In the genomic region with DNA sequence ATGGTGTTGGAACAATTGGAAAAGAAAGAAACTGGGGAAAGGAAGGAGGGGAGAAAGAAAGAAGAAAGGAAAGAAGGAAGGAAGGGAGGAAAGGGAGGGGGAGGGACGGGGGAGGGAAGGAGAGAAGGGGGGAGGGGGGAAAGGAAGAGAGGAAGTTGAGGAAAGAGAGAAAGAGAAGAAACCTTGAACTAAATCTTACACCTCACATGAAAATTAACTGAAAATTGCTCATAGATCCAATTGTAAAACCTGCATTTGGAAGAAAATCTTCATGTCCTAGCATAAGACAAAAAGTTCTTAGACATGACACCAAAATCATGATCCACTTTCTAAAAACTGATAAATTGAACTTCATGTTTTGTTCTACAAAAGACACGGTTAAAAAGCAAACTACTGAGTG, we compare ENCODE assay signal across 30 cellular contexts.
DNase-seq lines count a peak whose midpoint lies in the region; ATAC-seq, FAIRE-seq and TF ChIP-seq lines count a peak whose summit lies in the region.
"Had no signal": no experiment of that assay in that cellular context is flagged by ENCODE, and none has a peak within 500 bp of the region (broad histone marks: within the 10 kb centered on the region; RNA-seq: fewer than 3 reads in every experiment).

No MANE protein-coding gene starts in this region.

- no peaks in the 10 kb centered on the region for H3K9me1 ChIP-seq in K562 (ENCODE audit: control insufficient read depth, insufficient read depth, low read length)

- POLR2A ChIA-PET in HepG2 (lab: Yijun Ruan, JAX) = no interaction called here
- POLR2A ChIA-PET in K562 (lab: Yijun Ruan, JAX) = no interaction called here

- H2AFZ ChIP-seq in HepG2 (ENCODE audit: low read length) (no peak overlapping the region), K562 (ENCODE audit: low read depth, low read length) (no peak overlapping the region)

- CTCF ChIA-PET in HepG2 (lab: Yijun Ruan, JAX; ENCODE audit: low intra/inter-chr PET ratio, low total read pairs) (no interaction called here), K562 (lab: Yijun Ruan, JAX; ENCODE audit: low intra/inter-chr PET ratio) (no interaction called here)

- WGBS in HepG2 (ENCODE audit: low lambda C conversion rate) = 92% methylated on average over 2 of the region's 2 CpGs
- WGBS in right lobe of liver (ENCODE audit: insufficient coverage, low coverage, low lambda C conversion rate, missing lambda C conversion rate) = 60% methylated on average over 2 of the region's 2 CpGs
- 7% methylated on average over 1 of the region's 2 CpGs for WGBS in K562 (ENCODE audit: insufficient coverage, low coverage, missing lambda C conversion rate)

- TF ChIP-seq POLR2A in HepG2 (IDR thresholded peaks at IDR 0.05; ENCODE audit: insufficient read depth in 1 of 2, low read depth in 2 of 2, low read length in 2 of 2) (no peak), right lobe of liver (IDR thresholded peaks at IDR 0.05) (no peak), K562 (conservative IDR thresholded peaks at IDR 0.05) (no peak)

- intact Hi-C loops in HepG2 (cut with micrococcal nuclease; ENCODE audit: unreplicated experiment) = no loop called here
- intact Hi-C loops in right lobe of liver (cut with DNase I) = no loop called here
- intact Hi-C loops in K562 (cut with micrococcal nuclease) = no loop called here

- H3K4me1 ChIP-seq in HepG2 (ENCODE audit: insufficient read depth, low read length) = no peaks in the 10 kb centered on the region
- H3K4me1 ChIP-seq in right lobe of liver = no peaks in the 10 kb centered on the region
- H3K4me1 ChIP-seq in K562 (replicated peaks in 1 of 2; ENCODE audit: control insufficient read depth in 2 of 2, insufficient read depth in 2 of 2, low read length in 2 of 2) = no peaks in the 10 kb centered on the region
- H3K4me1 ChIP-seq: A549; BE2C; BLaER1; BLaER1 treated with 17β-estradiol and CSF1 and Interleukin-3, amounts not matched to agents 10 nM and 100 nM; Caco-2 had no signal

- H3K36me3 ChIP-seq in HepG2 (replicated peaks in 1 of 2; ENCODE audit: control insufficient read depth in 1 of 2, insufficient read depth in 2 of 2, low read length in 2 of 2) (no peaks in the 10 kb centered on the region), right lobe of liver (no peaks in the 10 kb centered on the region), K562 (ENCODE audit: control insufficient read depth, insufficient read depth, low read length) (no peaks in the 10 kb centered on the region)
- H3K36me3 ChIP-seq: BE2C; BLaER1; BLaER1 treated with 17β-estradiol and CSF1 and Interleukin-3, amounts not matched to agents 10 nM and 100 nM had no signal

- FAIRE-seq in HepG2 (lab: Jason Lieb, UNC) (no peak), K562 (lab: Jason Lieb, UNC) (no peak)
- FAIRE-seq: D721Med had no signal

- no peaks in the 10 kb centered on the region for H3K79me2 ChIP-seq in HepG2 (ENCODE audit: insufficient read depth, low read length)
- no peaks in the 10 kb centered on the region for H3K79me2 ChIP-seq in K562 (ENCODE audit: control insufficient read depth, insufficient read depth, low read length)

- H3K4me3 ChIP-seq in HepG2 (replicated peaks in 1 of 3; ENCODE audit: insufficient read depth in 1 of 3, low read depth in 2 of 3, low read length in 3 of 3) = no peak overlapping the region
- no peak overlapping the region for H3K4me3 ChIP-seq in right lobe of liver
- H3K4me3 ChIP-seq in K562 = no peak overlapping the region
- H3K4me3 ChIP-seq: A549; BLaER1; BLaER1 treated with 17β-estradiol and CSF1 and Interleukin-3, amounts not matched to agents 10 nM and 100 nM had no signal

- H4K20me1 ChIP-seq in HepG2 (ENCODE audit: insufficient read depth, low read length) (no peaks in the 10 kb centered on the region), K562 (replicated peaks; ENCODE audit: control insufficient read depth, insufficient read depth, low read length) (no peaks in the 10 kb centered on the region)
- H4K20me1 ChIP-seq: BLaER1; BLaER1 treated with 17β-estradiol and CSF1 and Interleukin-3, amounts not matched to agents 10 nM and 100 nM had no signal

- H3K9ac ChIP-seq in HepG2 (ENCODE audit: insufficient read depth, low read depth, low read length) (no peak overlapping the region), K562 (ENCODE audit: insufficient read depth in 1 of 2, low read depth in 2 of 2, low read length in 2 of 2) (no peak overlapping the region)
- H3K9ac ChIP-seq: BLaER1; BLaER1 treated with 17β-estradiol and CSF1 and Interleukin-3, amounts not matched to agents 10 nM and 100 nM had no signal

- TF ChIP-seq CTCF in HepG2 (CRISPR knock-in tag; IDR thresholded peaks at IDR 0.05) = no peak
- TF ChIP-seq CTCF in right lobe of liver (IDR thresholded peaks at IDR 0.05) = no peak
- TF ChIP-seq CTCF in K562 (IDR thresholded peaks at IDR 0.05 in 2 of 3, conservative IDR thresholded peaks at IDR 0.05 in 1 of 3; ENCODE audit: insufficient read depth in 2 of 3, low read depth in 1 of 3, low read length in 3 of 3) = no peak

- no peak overlapping the region for H3K27ac ChIP-seq in HepG2 (ENCODE audit: extremely low read length, insufficient read depth, low read length)
- no peak overlapping the region for H3K27ac ChIP-seq in right lobe of liver
- H3K27ac ChIP-seq in K562 (ENCODE audit: extremely low read depth, low read depth, low read length) = no peak overlapping the region
- H3K27ac ChIP-seq: 22Rv1; A549; BLaER1; BLaER1 treated with 17β-estradiol and CSF1 and Interleukin-3, amounts not matched to agents 10 nM and 100 nM; C4-2B had no signal

- no peak for TF ChIP-seq EP300 in HepG2 (IDR thresholded peaks at IDR 0.05; ENCODE audit: low read depth in 2 of 2, low read length in 2 of 2)
- TF ChIP-seq EP300 in HepG2 (CRISPR knock-in tag; IDR thresholded peaks at IDR 0.05; ENCODE audit: borderline replicate concordance) = no peak
- no peak for TF ChIP-seq EP300 in K562 (IDR thresholded peaks at IDR 0.05; ENCODE audit: low read length)

- TF ChIP-seq RAD21 in HepG2 (CRISPR knock-in tag; IDR thresholded peaks at IDR 0.05) (no peak), K562 (CRISPR knock-in tag; conservative IDR thresholded peaks at IDR 0.05 in 1 of 2, IDR thresholded peaks at IDR 0.05 in 1 of 2) (no peak)

- in situ Hi-C loops in HepG2 (cut with HindIII; ENCODE audit: extremely low pct_ligation_motif_present, low pct_unique_long_range_greater_than_20kb) = no loop called here
- in situ Hi-C loops in K562 (cut with MboI) = no loop called here

- H3K9me3 ChIP-seq in HepG2 (ENCODE audit: low read length) = peaks cover 19% of the 10 kb centered on the region; the same call in 1 of the 2 replicates
- no peaks in the 10 kb centered on the region for H3K9me3 ChIP-seq in right lobe of liver
- H3K9me3 ChIP-seq in K562 (replicated peaks; ENCODE audit: control insufficient read depth, insufficient read depth, low read depth, low read length) = no peaks in the 10 kb centered on the region
- H3K9me3 ChIP-seq: BE2C had no signal

- BruUV-seq in HepG2 (replicated peaks; lab: Mats Ljungman, UMichigan) (no TSS peak), K562 (replicated peaks; lab: Mats Ljungman, UMichigan) (no TSS peak)

- H3K4me2 ChIP-seq in HepG2 (ENCODE audit: low read depth, low read length) = no peak overlapping the region
- no peak overlapping the region for H3K4me2 ChIP-seq in K562 (ENCODE audit: insufficient read depth, low read length)
- H3K4me2 ChIP-seq: A549; BLaER1; BLaER1 treated with 17β-estradiol and CSF1 and Interleukin-3, amounts not matched to agents 10 nM and 100 nM had no signal

- DNase-seq in HepG2 (ENCODE audit: low spot score) (no peak), right lobe of liver (no peak), K562 (ENCODE audit: extremely low read depth in 1 of 4, low spot score in 3 of 4) (no peak), NCI-H1417 treated with DMSO at 0.1 percent for 48 hours (lab: John Stamatoyannopoulos, UW) (no peak)
- DNase-seq: 8988T; ACHN; AML-193; BE2C; C1 segment of cervical spinal cord; Caco-2; Calu3; CD4-positive, alpha-beta memory T cell; CD4-positive, alpha-beta T cell; CD4-positive, CD25-positive, alpha-beta regulatory T cell; CD8-positive, alpha-beta memory T cell; CD8-positive, alpha-beta T cell; COR-L47; DMS 273 treated with DMSO at 0.1 percent for 48 hours; DMS153; DMS53; DMS79; DMS79 treated with DMSO at 0.1 percent for 48 hours; DND-41; EL had no signal

- H3K27me3 ChIP-seq in HepG2 (ENCODE audit: control insufficient read depth in 1 of 2, insufficient read depth in 2 of 2, low read length in 2 of 2) (no peaks in the 10 kb centered on the region), right lobe of liver (no peaks in the 10 kb centered on the region), K562 (ENCODE audit: control insufficient read depth in 2 of 2, insufficient read depth in 2 of 2, low read length in 2 of 2) (peaks cover 0 to 8% of the 10 kb centered on the region in 2 experiments; a peak in 1 of 5 replicates)
- H3K27me3 ChIP-seq: BE2C; BLaER1; BLaER1 treated with 17β-estradiol and CSF1 and Interleukin-3, amounts not matched to agents 10 nM and 100 nM had no signal

- ATAC-seq in HepG2 (no peak), right lobe of liver (no peak), K562 (no peak)
- ATAC-seq: A549; CD8-positive, alpha-beta T cell had no signal

TF ChIP-seq in HepG2, 621 proteins besides CTCF, POLR2A, EP300 and RAD21 (continues in another document):
- TF ChIP-seq SOX6 (IDR thresholded peaks at IDR 0.05) (no peak), SOX6 (CRISPR knock-in tag; IDR thresholded peaks at IDR 0.05) (no peak), HNRNPK (IDR thresholded peaks at IDR 0.05; ENCODE audit: low read depth, low read length, poor library complexity, severe bottlenecking) (peak; percentile 95)
- TF ChIP-seq, protein P1, sequence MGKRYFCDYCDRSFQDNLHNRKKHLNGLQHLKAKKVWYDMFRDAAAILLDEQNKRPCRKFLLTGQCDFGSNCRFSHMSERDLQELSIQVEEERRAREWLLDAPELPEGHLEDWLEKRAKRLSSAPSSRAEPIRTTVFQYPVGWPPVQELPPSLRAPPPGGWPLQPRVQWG (CRISPR knock-in tag; IDR thresholded peaks at IDR 0.05; ENCODE audit: borderline replicate concordance, low read depth) = no peak

TF ChIP-seq in K562, 482 proteins besides CTCF, POLR2A, EP300 and RAD21:
- TF ChIP-seq FOSL1 (tag; conservative IDR thresholded peaks at IDR 0.05) = no peak
- TF ChIP-seq PCBP2 (IDR thresholded peaks at IDR 0.05; ENCODE audit: low read depth, low read length, poor library complexity, severe bottlenecking) = peak; percentile 44
- TF ChIP-seq HNRNPK (IDR thresholded peaks at IDR 0.05; ENCODE audit: low read depth, low read length, poor library complexity, severe bottlenecking) = peak; percentile 55
